Comparison of ENCODE assay signal across 26 cellular contexts in genomic region chr17:77704048-77704815, GRCh38.
"Had no signal": no experiment of that assay in that cellular context is flagged by ENCODE, and none has a peak within 500 bp of the region (broad histone marks: within the 10 kb centered on the region; RNA-seq: fewer than 3 reads in every experiment).

No MANE protein-coding gene starts in this region.

- ATAC-seq: activated CD4-positive, CD25-positive, alpha-beta regulatory T cell treated with anti-CD3 and anti-CD28 coated beads, Interleukin-2, amount 50 U/mL, for 24 hours; activated CD8-positive, alpha-beta T cell treated with anti-CD3 and anti-CD28 coated beads for 36 hours; activated naive CD4-positive, alpha-beta T cell treated with anti-CD3 and anti-CD28 coated beads, Interleukin-2, amount 50 U/mL, for 72 hours; activated naive CD8-positive, alpha-beta T cell treated with anti-CD3 and anti-CD28 coated beads, Interleukin-2, amount 50 U/mL, for 24 hours; activated T-cell treated with anti-CD3 and anti-CD28 coated beads, Interleukin-2, amount 50 U/mL, for 72 hours; body of pancreas; SK-N-SH treated with all-trans-retinoic acid at 6 μM for 48 hours had no signal

- H3K27me3 Mint-ChIP-seq: activated CD8-positive, alpha-beta T cell treated with anti-CD3 and anti-CD28 coated beads for 36 hours had no signal

- H3K4me1 ChIP-seq: ascending aorta, body of pancreas, Peyer's patch, SJSA1 had no signal

- H3K4me3 ChIP-seq: ascending aorta, body of pancreas, MG63, Peyer's patch, SJSA1 had no signal

- H3K27me3 ChIP-seq: ascending aorta, body of pancreas, Peyer's patch had no signal

- H3K4me3 Mint-ChIP-seq: activated CD8-positive, alpha-beta T cell treated with anti-CD3 and anti-CD28 coated beads for 36 hours; activated naive CD8-positive, alpha-beta T cell treated with anti-CD3 and anti-CD28 coated beads, Interleukin-2, amount 50 U/mL, for 24 hours; activated T-cell treated with anti-CD3 and anti-CD28 coated beads, Interleukin-2, amount 50 U/mL, for 72 hours; T-helper 1 cell treated with Interleukin-12 subunit alpha and Interleukin-12 subunit beta and Interleukin-4 antibody, amounts not matched to agents 30 μg/mL and 1 μg/mL, for 36 hours had no signal

- H3K27ac ChIP-seq: ascending aorta, body of pancreas, Peyer's patch, RWPE1, SJSA1 had no signal

- H3K4me1 Mint-ChIP-seq: activated naive CD8-positive, alpha-beta T cell treated with anti-CD3 and anti-CD28 coated beads, Interleukin-2, amount 50 U/mL, for 24 hours had no signal

- DNase-seq: activated CD4-positive, alpha-beta T cell treated with anti-CD3 and anti-CD28 coated beads for 4 hours; activated CD8-positive, alpha-beta T cell treated with anti-CD3 and anti-CD28 coated beads for 36 hours; activated naive CD4-positive, alpha-beta T cell treated with Interleukin-2 at 50 U/mL for 16 hours; activated naive CD8-positive, alpha-beta T cell treated with anti-CD3 and anti-CD28 coated beads, Interleukin-2, amount 50 U/mL, for 24 hours; activated T-cell treated with anti-CD3 and anti-CD28 coated beads for 4 hours; activated T-cell treated with anti-CD3 and anti-CD28 coated beads, Interleukin-2, amount 50 U/mL, for 72 hours; amniotic stem cell; body of pancreas; MG63; MV-4-11; NCI-H1092 treated with DMSO at 0.1 percent for 48 hours; NCI-H1417 treated with DMSO at 0.1 percent for 48 hours; NCI-H1694; NCI-H2029 treated with DMSO at 0.1 percent for 48 hours; NCI-H510A treated with DMSO at 0.1 percent for 48 hours; NCI-H69; Peyer's patch; Right ventricle myocardium superior; SW 1271 had no signal

- H3K36me3 ChIP-seq: ascending aorta, MG63, Peyer's patch, SJSA1 had no signal
